ENCODE assay signal across 8 cellular contexts in the genomic region with DNA sequence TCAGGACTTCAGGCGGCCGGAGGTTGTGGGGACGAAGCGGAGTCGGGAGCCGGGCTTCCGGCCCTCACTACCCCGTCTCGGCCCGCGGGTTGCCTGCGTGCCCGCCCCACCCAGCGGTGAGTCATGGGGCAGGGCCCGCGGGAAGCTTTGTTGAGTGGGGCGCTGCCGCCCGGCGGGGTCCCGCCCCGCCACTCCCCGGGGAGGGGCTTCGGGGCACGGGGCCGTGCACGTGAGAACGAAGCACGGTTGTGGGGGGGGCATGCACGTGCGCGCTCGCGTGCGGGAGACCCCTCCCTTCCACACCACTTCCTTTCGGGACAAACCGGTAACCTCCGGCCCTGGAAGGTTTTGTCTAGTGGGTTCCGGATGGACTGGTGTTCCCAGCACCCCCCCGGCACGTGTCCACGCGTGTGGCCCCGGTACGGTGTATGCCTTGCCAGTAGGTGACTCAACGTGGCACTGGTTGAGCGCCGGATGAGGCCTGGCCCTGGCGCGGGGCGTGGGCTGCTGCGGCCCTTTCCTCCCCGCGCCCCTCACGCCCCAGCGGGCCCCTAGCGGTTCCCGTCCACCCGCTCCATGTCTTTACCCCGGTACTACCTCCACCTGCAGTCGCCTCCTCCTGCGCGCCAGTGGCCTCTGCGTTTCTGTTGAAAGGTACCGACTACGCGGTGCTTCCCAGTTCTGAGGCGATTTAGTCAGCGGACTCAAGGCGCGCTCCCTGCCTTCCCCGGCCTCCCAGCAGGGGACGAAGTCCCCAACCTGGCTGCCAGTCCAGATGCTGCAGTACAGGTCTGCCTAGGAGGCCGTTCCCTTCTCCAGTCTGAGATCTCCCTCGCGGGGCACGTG. TPM values are rescaled to one million over a fixed set of nuclear protein-coding genes. Genes with fewer than 3 reads are reported as not detected.
A peak's percentile ranks its signal among the peaks of the same experiment; 100 is the strongest.
DNase-seq lines count a peak whose midpoint lies in the region; ATAC-seq, FAIRE-seq and TF ChIP-seq lines count a peak whose summit lies in the region.

No MANE protein-coding gene starts in this region.

- H3K9me3 Mint-ChIP-seq in neural progenitor cell: no peaks in the 10 kb centered on the region

- H3K9me2 ChIP-seq in OCI-LY1 (ENCODE audit: low read depth, low read length): no peaks in the 10 kb centered on the region

- POLR2A ChIA-PET in HepG2 (lab: Yijun Ruan, JAX): no interaction called here

- no peak for FAIRE-seq in HepG2 (lab: Jason Lieb, UNC)

- TF ChIP-seq EP300 in HepG2 (IDR thresholded peaks at IDR 0.05; ENCODE audit: low read depth in 2 of 2, low read length in 2 of 2) (no peak), HepG2 (CRISPR knock-in tag; IDR thresholded peaks at IDR 0.05; ENCODE audit: borderline replicate concordance) (no peak)

- peak overlapping the region; percentile 82 for H3K4me3 Mint-ChIP-seq in neural progenitor cell

- H3K27me3 Mint-ChIP-seq in neural progenitor cell (ENCODE audit: insufficient read depth, low read depth): peaks cover 17% of the 10 kb centered on the region

- in situ Hi-C loops in HepG2 (cut with HindIII; ENCODE audit: extremely low pct_ligation_motif_present, low pct_unique_long_range_greater_than_20kb): no loop called here

- H3K27ac ChIP-seq in liver (ENCODE audit: low read depth in 1 of 2, low read length in 2 of 2) (peak overlapping the region; percentile 53 to 56), HepG2 (ENCODE audit: extremely low read length, insufficient read depth, low read length) (no peak overlapping the region), OCI-LY1 (ENCODE audit: low read depth, low read length, poor library complexity, severe bottlenecking) (no peak overlapping the region), neural progenitor cell (no peak overlapping the region)

- H3K27ac Mint-ChIP-seq in neural progenitor cell: peak overlapping the region; percentile 74

- H3K79me2 ChIP-seq in HepG2 (ENCODE audit: insufficient read depth, low read length): no peaks in the 10 kb centered on the region
- H3K79me2 ChIP-seq in OCI-LY1 (ENCODE audit: insufficient read depth, low read length): no peaks in the 10 kb centered on the region
- H3K79me2 ChIP-seq in neural progenitor cell (ENCODE audit: low read depth): no peaks in the 10 kb centered on the region

- BruUV-seq in HepG2 (replicated peaks; lab: Mats Ljungman, UMichigan): no TSS peak

- no peak for ATAC-seq in HepG2
- ATAC-seq in HG03025 (IDR thresholded peaks at IDR 0.05; ENCODE audit: low FRiP score, unreplicated experiment): peak; percentile 64

- H3F3A ChIP-seq in OCI-LY1 (ENCODE audit: insufficient read depth, low read length) (no peaks in the 10 kb centered on the region), neural progenitor cell (ENCODE audit: low read depth) (peaks cover 32% of the 10 kb centered on the region)

- H3K4me3 ChIP-seq in liver (ENCODE audit: low read depth in 1 of 3, low read length in 3 of 3): peak overlapping the region in 1 of 3 donors; percentile 37
- H3K4me3 ChIP-seq in HepG2 (replicated peaks in 1 of 3; ENCODE audit: insufficient read depth in 1 of 3, low read depth in 2 of 3, low read length in 3 of 3): no peak overlapping the region
- peak overlapping the region; percentile 75 for H3K4me3 ChIP-seq in OCI-LY1 (ENCODE audit: low read depth, low read length, poor library complexity, severe bottlenecking)
- peak overlapping the region; percentile 50 for H3K4me3 ChIP-seq in neural progenitor cell

- H3K9me3 ChIP-seq in liver (ENCODE audit: control insufficient read depth in 4 of 4, low read length in 3 of 4) (no peaks in the 10 kb centered on the region), HepG2 (ENCODE audit: low read length) (no peaks in the 10 kb centered on the region), OCI-LY1 (ENCODE audit: low read length) (no peaks in the 10 kb centered on the region), neural progenitor cell (ENCODE audit: low read depth) (no peaks in the 10 kb centered on the region)

- no peak for TF ChIP-seq CTCF in liver (IDR thresholded peaks at IDR 0.05; ENCODE audit: low read depth, low read length, missing input control)
- TF ChIP-seq CTCF in HepG2 (CRISPR knock-in tag; IDR thresholded peaks at IDR 0.05): no peak
- TF ChIP-seq CTCF in OCI-LY1 (IDR thresholded peaks at IDR 0.05; ENCODE audit: low read length): no peak
- TF ChIP-seq CTCF in neural progenitor cell (IDR thresholded peaks at IDR 0.05): peak; percentile 13

- TF ChIP-seq RAD21 in liver (IDR thresholded peaks at IDR 0.05): peak in 1 of 2 donors; percentile 12
- TF ChIP-seq RAD21 in HepG2 (CRISPR knock-in tag; IDR thresholded peaks at IDR 0.05): no peak

- no peak overlapping the region for H3K4me2 ChIP-seq in HepG2 (ENCODE audit: low read depth, low read length)
- peak overlapping the region; percentile 86 for H3K4me2 ChIP-seq in OCI-LY1 (ENCODE audit: low read length)
- H3K4me2 ChIP-seq in neural progenitor cell: peak overlapping the region; percentile 79

- H3K4me1 ChIP-seq in liver (ENCODE audit: control insufficient read depth in 4 of 4, insufficient read depth in 4 of 4, low read length in 3 of 4): peaks cover 0 to 40% (median 16%) of the 10 kb centered on the region in 4 donors
- H3K4me1 ChIP-seq in HepG2 (ENCODE audit: insufficient read depth, low read length): peaks cover 18% of the 10 kb centered on the region
- peaks cover 24% of the 10 kb centered on the region for H3K4me1 ChIP-seq in OCI-LY1 (ENCODE audit: insufficient read depth, low read length, severe bottlenecking)
- peaks cover 28% of the 10 kb centered on the region for H3K4me1 ChIP-seq in neural progenitor cell

- H3K4me1 Mint-ChIP-seq in neural progenitor cell: peaks cover 29% of the 10 kb centered on the region

- 18% methylated on average over 77 of the region's 77 CpGs for WGBS in liver
- WGBS in HepG2 (ENCODE audit: low lambda C conversion rate): 88% methylated on average over 40 of the region's 77 CpGs

- H3K27me3 ChIP-seq in liver (ENCODE audit: control insufficient read depth in 4 of 4, insufficient read depth in 4 of 4, low read length in 3 of 4) (no peaks in the 10 kb centered on the region), HepG2 (ENCODE audit: control insufficient read depth in 1 of 2, insufficient read depth in 2 of 2, low read length in 2 of 2) (peaks cover 5 to 52% of the 10 kb centered on the region in 2 experiments; a peak in 3 of 5 replicates), OCI-LY1 (ENCODE audit: insufficient read depth, low read length) (no peaks in the 10 kb centered on the region), neural progenitor cell (peaks cover 30% of the 10 kb centered on the region)

- H4K20me1 ChIP-seq in HepG2 (ENCODE audit: insufficient read depth, low read length): no peaks in the 10 kb centered on the region
- H4K20me1 ChIP-seq in OCI-LY1 (ENCODE audit: insufficient read depth, low read length): no peaks in the 10 kb centered on the region
- no peaks in the 10 kb centered on the region for H4K20me1 ChIP-seq in neural progenitor cell (ENCODE audit: low read depth)

- H3K36me3 ChIP-seq in liver (ENCODE audit: control insufficient read depth in 4 of 4, insufficient read depth in 3 of 4, low read depth in 1 of 4, low read length in 3 of 4) (no peaks in the 10 kb centered on the region), HepG2 (replicated peaks in 1 of 2; ENCODE audit: control insufficient read depth in 1 of 2, insufficient read depth in 2 of 2, low read length in 2 of 2) (no peaks in the 10 kb centered on the region), OCI-LY1 (ENCODE audit: insufficient read depth, low read length) (no peaks in the 10 kb centered on the region), neural progenitor cell (no peaks in the 10 kb centered on the region)

- no peak for TF ChIP-seq POLR2A in HepG2 (IDR thresholded peaks at IDR 0.05; ENCODE audit: insufficient read depth in 1 of 2, low read depth in 2 of 2, low read length in 2 of 2)

- H3K36me3 Mint-ChIP-seq in neural progenitor cell: no peaks in the 10 kb centered on the region

- intact Hi-C loops in HepG2 (cut with micrococcal nuclease; ENCODE audit: unreplicated experiment): no loop called here

- DNase-seq in HepG2 (ENCODE audit: low spot score) (no peak), fibroblast of peridontal ligament (ENCODE audit: extremely low read depth) (peak; percentile 79), neural progenitor cell (ENCODE audit: low spot score) (peak; percentile 66), stromal cell of bone marrow (ENCODE audit: low read depth) (peak; percentile 74)
- peak; percentile 79 to 82 for DNase-seq in activated T-helper 1 cell treated with anti-CD3 and anti-CD28 coated beads, Interleukin-2, amount 50 U/mL, for 16 hours (ENCODE audit: low read depth in 1 of 2, low spot score in 1 of 2)

- H3K9ac ChIP-seq in liver (ENCODE audit: low read depth in 1 of 2, low read length in 2 of 2) (no peak overlapping the region), HepG2 (ENCODE audit: insufficient read depth, low read depth, low read length) (no peak overlapping the region), OCI-LY1 (ENCODE audit: low read length) (peak overlapping the region; percentile 82), neural progenitor cell (peak overlapping the region; percentile 5)

- H2AFZ ChIP-seq in HepG2 (ENCODE audit: low read length) (no peak overlapping the region), OCI-LY1 (ENCODE audit: low read length) (peak overlapping the region; percentile 44; the same call in 1 of the 2 replicates), neural progenitor cell (replicated peaks) (peak overlapping the region; percentile 94)

- CTCF ChIA-PET in HepG2 (lab: Yijun Ruan, JAX; ENCODE audit: low intra/inter-chr PET ratio, low total read pairs): no interaction called here

RNA-seq across cellular contexts. Expression of a gene that starts 3.1 kb away (rescaled TPM):
- 10 to 100 TPM in 1 of 2 donors, under 1 TPM in 1; 0.61 to 17.1 TPM for total RNA-seq in liver
- polyA plus RNA-seq in liver: 10 to 100 TPM; 54.5 to 96.3 TPM
- total RNA-seq in HepG2 (2016; rRNA removed; fragmentation: Illumina TruSeq; extraction: Trizol): 0.40 and 0.44 TPM in 2 replicates
- total RNA-seq in HepG2 (2016; cell fraction: cytosol; rRNA removed; fragmentation: Illumina TruSeq; extraction: Trizol; ENCODE audit: low read depth): not detected in 2 replicates
- 0.17 TPM in 1 of 2 replicates, not detected in the other for total RNA-seq in HepG2 (2016; cell fraction: insoluble cytoplasmic fraction; rRNA removed; fragmentation: Illumina TruSeq; extraction: Trizol)
- 0.41 TPM in 1 of 2 replicates, not detected in the other for total RNA-seq in HepG2 (2016; cell fraction: membrane; rRNA removed; fragmentation: Illumina TruSeq; extraction: Trizol)
- total RNA-seq in HepG2 (2016; cell fraction: nucleus; rRNA removed; fragmentation: Illumina TruSeq; extraction: Trizol): not detected in 2 replicates
- polyA plus RNA-seq in HepG2 (2011; rRNA removed): 0.13 TPM in 1 of 2 replicates, not detected in the other
- polyA plus RNA-seq in HepG2 (2011; cell fraction: cytosol; rRNA removed): 0.13 TPM in 1 of 2 replicates, not detected in the other
- not detected in 2 replicates for polyA plus RNA-seq in HepG2 (2011; cell fraction: nucleus; rRNA removed)
- not detected in 2 replicates for polyA plus RNA-seq in HepG2 (2012)
- 0.27 and 0.36 TPM in 2 replicates for polyA plus RNA-seq in HepG2 (2016; cell fraction: cytosol; fragmentation: Illumina TruSeq; extraction: Trizol; ENCODE audit: low read depth)
- polyA plus RNA-seq in HepG2 (2016; cell fraction: insoluble cytoplasmic fraction; fragmentation: Illumina TruSeq; extraction: Trizol; ENCODE audit: low read depth): not detected in 2 replicates
- polyA plus RNA-seq in HepG2 (2016; cell fraction: membrane; fragmentation: Illumina TruSeq; extraction: Trizol; ENCODE audit: low read depth): 0.62 and 1.4 TPM in 2 replicates
- not detected in 2 replicates for polyA plus RNA-seq in HepG2 (2016; cell fraction: nucleus; fragmentation: Illumina TruSeq; extraction: Trizol; ENCODE audit: insufficient read depth, low read depth)
- not detected in 2 replicates for polyA minus RNA-seq in HepG2 (2011; rRNA and poly(A)+ RNA removed; ENCODE audit: low replicate concordance)
- not detected in 2 replicates for polyA minus RNA-seq in HepG2 (2011; cell fraction: cytosol; rRNA and poly(A)+ RNA removed)
- polyA minus RNA-seq in HepG2 (2011; cell fraction: nucleus; rRNA and poly(A)+ RNA removed): not detected in 2 replicates
- total RNA-seq in neural progenitor cell (ENCODE audit: low replicate concordance): not detected in 2 replicates

RNA-seq across cellular contexts. Expression of a gene that starts 13.0 kb away (rescaled TPM):
- total RNA-seq in liver: 1 to 10 TPM in 1 of 2 donors, under 1 TPM in 1; 0.84 to 1.2 TPM
- polyA plus RNA-seq in liver: 1 to 10 TPM; 2.1 to 2.6 TPM
- 0.22 TPM in 1 of 2 replicates, not detected in the other for total RNA-seq in HepG2 (2016; rRNA removed; fragmentation: Illumina TruSeq; extraction: Trizol)
- total RNA-seq in HepG2 (2016; cell fraction: cytosol; rRNA removed; fragmentation: Illumina TruSeq; extraction: Trizol; ENCODE audit: low read depth): not detected in 2 replicates
- total RNA-seq in HepG2 (2016; cell fraction: insoluble cytoplasmic fraction; rRNA removed; fragmentation: Illumina TruSeq; extraction: Trizol): not detected in 2 replicates
- not detected in 2 replicates for total RNA-seq in HepG2 (2016; cell fraction: membrane; rRNA removed; fragmentation: Illumina TruSeq; extraction: Trizol)
- not detected in 2 replicates for total RNA-seq in HepG2 (2016; cell fraction: nucleus; rRNA removed; fragmentation: Illumina TruSeq; extraction: Trizol)
- polyA plus RNA-seq in HepG2 (2011; rRNA removed): 0.86 and 0.91 TPM in 2 replicates
- 1.1 and 1.8 TPM in 2 replicates for polyA plus RNA-seq in HepG2 (2011; cell fraction: cytosol; rRNA removed)
- 1.2 and 1.8 TPM in 2 replicates for polyA plus RNA-seq in HepG2 (2011; cell fraction: nucleus; rRNA removed)
- polyA plus RNA-seq in HepG2 (2012): 0.32 TPM in 1 of 2 replicates, not detected in the other
- 0.33 and 0.71 TPM in 2 replicates for polyA plus RNA-seq in HepG2 (2016; cell fraction: cytosol; fragmentation: Illumina TruSeq; extraction: Trizol; ENCODE audit: low read depth)
- polyA plus RNA-seq in HepG2 (2016; cell fraction: insoluble cytoplasmic fraction; fragmentation: Illumina TruSeq; extraction: Trizol; ENCODE audit: low read depth): not detected in 2 replicates
- polyA plus RNA-seq in HepG2 (2016; cell fraction: membrane; fragmentation: Illumina TruSeq; extraction: Trizol; ENCODE audit: low read depth): 0.30 and 0.38 TPM in 2 replicates
- not detected in 2 replicates for polyA plus RNA-seq in HepG2 (2016; cell fraction: nucleus; fragmentation: Illumina TruSeq; extraction: Trizol; ENCODE audit: insufficient read depth, low read depth)
- 0.56 and 4.7 TPM in 2 replicates for polyA minus RNA-seq in HepG2 (2011; rRNA and poly(A)+ RNA removed; ENCODE audit: low replicate concordance)
- polyA minus RNA-seq in HepG2 (2011; cell fraction: cytosol; rRNA and poly(A)+ RNA removed): 0.79 and 1.4 TPM in 2 replicates
- not detected in 2 replicates for polyA minus RNA-seq in HepG2 (2011; cell fraction: nucleus; rRNA and poly(A)+ RNA removed)
- not detected in 2 replicates for total RNA-seq in neural progenitor cell (ENCODE audit: low replicate concordance)

RNA-seq across cellular contexts. Expression of a gene that starts 14.0 kb away (rescaled TPM):
- total RNA-seq in liver (10 to 100 TPM; 11.0 to 12.1 TPM), HepG2 (2016; rRNA removed; fragmentation: Illumina TruSeq; extraction: Trizol) (0.04 TPM in 1 of 2 replicates, not detected in the other), neural progenitor cell (ENCODE audit: low replicate concordance) (0.28 and 1.4 TPM in 2 replicates)
- polyA plus RNA-seq in liver (1 to 10 TPM; 1.7 to 6.2 TPM), HepG2 (2011; rRNA removed) (0.03 TPM in 1 of 2 replicates, not detected in the other)
- not detected in 2 replicates for total RNA-seq in HepG2 (2016; cell fraction: cytosol; rRNA removed; fragmentation: Illumina TruSeq; extraction: Trizol; ENCODE audit: low read depth)
- not detected in 2 replicates for total RNA-seq in HepG2 (2016; cell fraction: insoluble cytoplasmic fraction; rRNA removed; fragmentation: Illumina TruSeq; extraction: Trizol)
- not detected in 2 replicates for total RNA-seq in HepG2 (2016; cell fraction: membrane; rRNA removed; fragmentation: Illumina TruSeq; extraction: Trizol)
- total RNA-seq in HepG2 (2016; cell fraction: nucleus; rRNA removed; fragmentation: Illumina TruSeq; extraction: Trizol): not detected in 2 replicates
- polyA plus RNA-seq in HepG2 (2011; cell fraction: cytosol; rRNA removed): 0.01 and 0.04 TPM in 2 replicates
- polyA plus RNA-seq in HepG2 (2011; cell fraction: nucleus; rRNA removed): 0.07 and 0.13 TPM in 2 replicates
- polyA plus RNA-seq in HepG2 (2012): 0.19 and 0.20 TPM in 2 replicates
- polyA plus RNA-seq in HepG2 (2016; cell fraction: cytosol; fragmentation: Illumina TruSeq; extraction: Trizol; ENCODE audit: low read depth): not detected in 2 replicates
- not detected in 2 replicates for polyA plus RNA-seq in HepG2 (2016; cell fraction: insoluble cytoplasmic fraction; fragmentation: Illumina TruSeq; extraction: Trizol; ENCODE audit: low read depth)
- polyA plus RNA-seq in HepG2 (2016; cell fraction: membrane; fragmentation: Illumina TruSeq; extraction: Trizol; ENCODE audit: low read depth): 0.07 TPM in 1 of 2 replicates, not detected in the other
- not detected in 2 replicates for polyA plus RNA-seq in HepG2 (2016; cell fraction: nucleus; fragmentation: Illumina TruSeq; extraction: Trizol; ENCODE audit: insufficient read depth, low read depth)
- polyA minus RNA-seq in HepG2 (2011; rRNA and poly(A)+ RNA removed; ENCODE audit: low replicate concordance): 0.04 and 0.70 TPM in 2 replicates
- not detected in 2 replicates for polyA minus RNA-seq in HepG2 (2011; cell fraction: cytosol; rRNA and poly(A)+ RNA removed)
- polyA minus RNA-seq in HepG2 (2011; cell fraction: nucleus; rRNA and poly(A)+ RNA removed): not detected in 2 replicates

RNA-seq across cellular contexts. Expression of a gene that starts 48.7 kb away (rescaled TPM):
- total RNA-seq in liver: not detected
- polyA plus RNA-seq in liver: not detected
- total RNA-seq in HepG2 (2016; rRNA removed; fragmentation: Illumina TruSeq; extraction: Trizol): not detected in 2 replicates
- not detected in 2 replicates for total RNA-seq in HepG2 (2016; cell fraction: cytosol; rRNA removed; fragmentation: Illumina TruSeq; extraction: Trizol; ENCODE audit: low read depth)
- total RNA-seq in HepG2 (2016; cell fraction: insoluble cytoplasmic fraction; rRNA removed; fragmentation: Illumina TruSeq; extraction: Trizol): not detected in 2 replicates
- not detected in 2 replicates for total RNA-seq in HepG2 (2016; cell fraction: membrane; rRNA removed; fragmentation: Illumina TruSeq; extraction: Trizol)
- not detected in 2 replicates for total RNA-seq in HepG2 (2016; cell fraction: nucleus; rRNA removed; fragmentation: Illumina TruSeq; extraction: Trizol)
- polyA plus RNA-seq in HepG2 (2011; rRNA removed): not detected in 2 replicates
- not detected in 2 replicates for polyA plus RNA-seq in HepG2 (2011; cell fraction: cytosol; rRNA removed)
- polyA plus RNA-seq in HepG2 (2011; cell fraction: nucleus; rRNA removed): not detected in 2 replicates
- not detected in 2 replicates for polyA plus RNA-seq in HepG2 (2012)
- polyA plus RNA-seq in HepG2 (2016; cell fraction: cytosol; fragmentation: Illumina TruSeq; extraction: Trizol; ENCODE audit: low read depth): not detected in 2 replicates
- polyA plus RNA-seq in HepG2 (2016; cell fraction: insoluble cytoplasmic fraction; fragmentation: Illumina TruSeq; extraction: Trizol; ENCODE audit: low read depth): not detected in 2 replicates
- polyA plus RNA-seq in HepG2 (2016; cell fraction: membrane; fragmentation: Illumina TruSeq; extraction: Trizol; ENCODE audit: low read depth): not detected in 2 replicates
- polyA plus RNA-seq in HepG2 (2016; cell fraction: nucleus; fragmentation: Illumina TruSeq; extraction: Trizol; ENCODE audit: insufficient read depth, low read depth): not detected in 2 replicates
- polyA minus RNA-seq in HepG2 (2011; rRNA and poly(A)+ RNA removed; ENCODE audit: low replicate concordance): not detected in 2 replicates
- polyA minus RNA-seq in HepG2 (2011; cell fraction: cytosol; rRNA and poly(A)+ RNA removed): not detected in 2 replicates
- polyA minus RNA-seq in HepG2 (2011; cell fraction: nucleus; rRNA and poly(A)+ RNA removed): not detected in 2 replicates
- total RNA-seq in neural progenitor cell (ENCODE audit: low replicate concordance): not detected in 2 replicates

Comparison
In these comparisons a context has a peak if more than half of its experiments do, and no peak if none do; other contexts are left out.
1. H3K27ac ChIP-seq: peak in liver (2 of 2); none in HepG2 (single experiment), OCI-LY1 (single experiment) and neural progenitor cell (single experiment).
2. H3K4me3 ChIP-seq: peak in OCI-LY1 (single experiment) and neural progenitor cell (single experiment); none in HepG2 (0 of 3).
3. H3K9ac ChIP-seq: peak in OCI-LY1 (single experiment) and neural progenitor cell (single experiment); none in liver (0 of 2) and HepG2 (single experiment).